In genomic region chr12:72134934-72135333, GRCh38 we compare ENCODE assay signal across 23 cellular contexts.
"Had no signal": no experiment of that assay in that cellular context is flagged by ENCODE, and none has a peak within 500 bp of the region (broad histone marks: within the 10 kb centered on the region; RNA-seq: fewer than 3 reads in every experiment).

No MANE protein-coding gene starts in this region.

- H3K4me1 ChIP-seq: body of pancreas, gastroesophageal sphincter, heart left ventricle, sigmoid colon, upper lobe of left lung had no signal

- H3K36me3 Mint-ChIP-seq: activated naive CD8-positive, alpha-beta T cell treated with anti-CD3 and anti-CD28 coated beads for 36 hours; mesothelial cell of epicardium; natural killer cell treated with Interleukin-12 subunit alpha and Interleukin-12 subunit beta and Interleukin-15 and Interleukin-18, amount 100 ng/mL, for 72 hours; stimulated activated effector memory CD8-positive, alpha-beta T cell treated with anti-CD3 and anti-CD28 coated beads, Interleukin-12 subunit alpha, Interleukin-12 subunit beta, amount 100 ng/mL, for 72 hours had no signal

- H3K27me3 Mint-ChIP-seq: activated naive CD8-positive, alpha-beta T cell treated with anti-CD3 and anti-CD28 coated beads for 36 hours; natural killer cell treated with Interleukin-12 subunit alpha and Interleukin-12 subunit beta and Interleukin-15 and Interleukin-18, amount 100 ng/mL, for 72 hours had no signal

- H3K4me3 ChIP-seq: body of pancreas, coronary artery, gastroesophageal sphincter, heart left ventricle, lung, sigmoid colon, thoracic aorta, upper lobe of left lung had no signal

- DNase-seq: activated CD4-positive, alpha-beta T cell treated with anti-CD3 and anti-CD28 coated beads, Interleukin-2, amount 50 U/mL, for 4 hours; activated naive CD4-positive, alpha-beta T cell; activated naive CD8-positive, alpha-beta T cell treated with anti-CD3 and anti-CD28 coated beads for 36 hours; amniotic stem cell; body of pancreas; central memory CD4-positive, alpha-beta T cell; effector CD4-positive, alpha-beta T cell; heart left ventricle; kidney; sigmoid colon; stimulated activated CD4-positive, alpha-beta T cell treated with anti-CD3 and anti-CD28 coated beads, Interleukin-4, amount 100 ng/mL, for 24 hours; upper lobe of left lung had no signal

- H3K4me3 Mint-ChIP-seq: activated naive CD8-positive, alpha-beta T cell treated with anti-CD3 and anti-CD28 coated beads for 36 hours; activated T-helper 17 cell treated with anti-CD3 and anti-CD28 coated beads, Interleukin-2, amount 50 U/mL, for 72 hours; mesothelial cell of epicardium; natural killer cell treated with Interleukin-12 subunit alpha and Interleukin-12 subunit beta and Interleukin-15 and Interleukin-18, amount 100 ng/mL, for 72 hours; stimulated activated effector memory CD8-positive, alpha-beta T cell treated with anti-CD3 and anti-CD28 coated beads, Interleukin-12 subunit alpha, Interleukin-12 subunit beta, amount 100 ng/mL, for 72 hours had no signal

- H3K27ac Mint-ChIP-seq: activated naive CD8-positive, alpha-beta T cell treated with anti-CD3 and anti-CD28 coated beads for 36 hours; activated T-helper 17 cell treated with anti-CD3 and anti-CD28 coated beads, Interleukin-2, amount 50 U/mL, for 72 hours; mesothelial cell of epicardium; natural killer cell treated with Interleukin-12 subunit alpha and Interleukin-12 subunit beta and Interleukin-15 and Interleukin-18, amount 100 ng/mL, for 72 hours; stimulated activated effector memory CD8-positive, alpha-beta T cell treated with anti-CD3 and anti-CD28 coated beads, Interleukin-12 subunit alpha, Interleukin-12 subunit beta, amount 100 ng/mL, for 72 hours had no signal

- H3K9me3 Mint-ChIP-seq: activated naive CD8-positive, alpha-beta T cell treated with anti-CD3 and anti-CD28 coated beads for 36 hours; activated T-helper 17 cell treated with anti-CD3 and anti-CD28 coated beads, Interleukin-2, amount 50 U/mL, for 72 hours; mesothelial cell of epicardium; natural killer cell treated with Interleukin-12 subunit alpha and Interleukin-12 subunit beta and Interleukin-15 and Interleukin-18, amount 100 ng/mL, for 72 hours had no signal

- H3K27me3 ChIP-seq: body of pancreas, gastroesophageal sphincter, heart left ventricle, sigmoid colon, upper lobe of left lung had no signal

- H3K4me1 Mint-ChIP-seq: activated naive CD8-positive, alpha-beta T cell treated with anti-CD3 and anti-CD28 coated beads for 36 hours; activated T-helper 17 cell treated with anti-CD3 and anti-CD28 coated beads, Interleukin-2, amount 50 U/mL, for 72 hours; stimulated activated effector memory CD8-positive, alpha-beta T cell treated with anti-CD3 and anti-CD28 coated beads, Interleukin-12 subunit alpha, Interleukin-12 subunit beta, amount 100 ng/mL, for 72 hours had no signal

- ATAC-seq: activated T-helper 17 cell treated with anti-CD3 and anti-CD28 coated beads, Interleukin-2, amount 50 U/mL, for 72 hours; body of pancreas; esophagus mucosa; gastroesophageal sphincter; heart left ventricle; left lobe of liver; natural killer cell treated with Interleukin-12 subunit alpha and Interleukin-12 subunit beta and Interleukin-15 and Interleukin-18, amount 100 ng/mL, for 72 hours; stimulated activated effector memory CD8-positive, alpha-beta T cell treated with anti-CD3 and anti-CD28 coated beads, Interleukin-12 subunit alpha, Interleukin-12 subunit beta, amount 100 ng/mL, for 72 hours had no signal

- H3K36me3 ChIP-seq: gastroesophageal sphincter, heart left ventricle, sigmoid colon, thoracic aorta, upper lobe of left lung, WERI-Rb-1 had no signal

- H3K27ac ChIP-seq: body of pancreas, coronary artery, gastroesophageal sphincter, heart left ventricle, sigmoid colon, thoracic aorta, upper lobe of left lung, WERI-Rb-1 had no signal
